Comparison of ENCODE assay signal across 14 cellular contexts in the genomic region with DNA sequence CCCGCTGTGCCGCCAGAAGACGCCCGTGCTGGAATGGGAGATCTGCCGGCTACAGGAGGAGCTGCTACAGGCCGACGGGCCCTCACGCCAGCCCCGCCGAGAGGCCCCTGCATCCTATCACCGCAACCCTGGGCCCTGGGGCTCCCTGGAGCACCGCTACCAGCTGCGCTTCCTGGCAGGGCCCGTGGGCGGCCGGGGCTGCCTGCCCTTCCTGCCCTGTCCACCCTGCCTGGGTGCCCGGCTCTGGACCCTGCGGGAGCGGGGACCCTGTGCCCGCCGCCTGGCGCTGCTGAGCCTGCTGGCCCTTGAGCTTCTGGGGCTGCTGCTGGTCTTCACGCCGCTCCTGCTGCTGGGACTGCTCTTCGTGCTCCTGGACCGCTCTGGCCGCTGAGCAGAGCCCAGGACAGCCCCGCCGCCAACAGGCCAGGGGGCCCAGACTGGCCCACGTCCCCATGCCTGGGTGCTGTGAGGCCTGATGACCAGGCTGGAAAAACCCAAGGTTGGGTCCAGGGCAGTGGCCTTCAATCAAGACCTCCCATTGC.
DNase-seq lines count a peak whose midpoint lies in the region; ATAC-seq and TF ChIP-seq lines count a peak whose summit lies in the region.
"Had no signal": no experiment of that assay in that cellular context is flagged by ENCODE, and none has a peak within 500 bp of the region (broad histone marks: within the 10 kb centered on the region; RNA-seq: fewer than 3 reads in every experiment).

No MANE protein-coding gene starts in this region.

- no peaks in the 10 kb centered on the region for H3K9me3 ChIP-seq in mucosa of rectum (ENCODE audit: control insufficient read depth in 2 of 2, low read length in 2 of 2)
- H3K9me3 ChIP-seq: vagina had no signal

- H3K4me1 ChIP-seq in ACC112 (ENCODE audit: control insufficient read depth, insufficient read depth, low read length, unreplicated experiment) (peaks cover 37% of the 10 kb centered on the region), mucosa of rectum (ENCODE audit: control insufficient read depth in 2 of 2, insufficient read depth in 2 of 2, low read length in 2 of 2) (peaks cover 27 to 29% of the 10 kb centered on the region in 2 donors)
- H3K4me1 ChIP-seq: parathyroid adenoma had no signal

- no peaks in the 10 kb centered on the region for H3K79me2 ChIP-seq in ACC112 (ENCODE audit: control insufficient read depth, insufficient read depth, low read length, unreplicated experiment)
- H3K79me2 ChIP-seq: parathyroid adenoma had no signal

- TF ChIP-seq CTCF in VCaP (conservative IDR thresholded peaks at IDR 0.05) = no peak

- peak overlapping the region; percentile 39; the same call in 1 of the 2 replicates for H3K4me3 ChIP-seq in ACC112 (ENCODE audit: low read depth, low read length)
- peak overlapping the region; percentile 62 to 66 for H3K4me3 ChIP-seq in mucosa of rectum (ENCODE audit: low read length in 2 of 2)

- DNase-seq in GM19238 (ENCODE audit: insufficient read length, low spot score) (no peak), NCI-H1694 (lab: John Stamatoyannopoulos, UW) (no peak)
- DNase-seq: activated CD8-positive, alpha-beta memory T cell treated with anti-CD3 and anti-CD28 coated beads, Interleukin-2, amount 50 U/mL, for 48 hours; activated naive CD8-positive, alpha-beta T cell treated with anti-CD3 and anti-CD28 coated beads for 36 hours; midbrain; NCI-H1105 treated with DMSO at 0.1 percent for 48 hours; NCI-H446 had no signal

- H3K36me3 ChIP-seq in ACC112 (ENCODE audit: insufficient read depth, low read length) (no peaks in the 10 kb centered on the region), mucosa of rectum (ENCODE audit: control insufficient read depth in 2 of 2, insufficient read depth in 2 of 2, low read length in 2 of 2) (no peaks in the 10 kb centered on the region)
- H3K36me3 ChIP-seq: vagina had no signal

- ATAC-seq in HG02852 (IDR thresholded peaks at IDR 0.05; ENCODE audit: unreplicated experiment) = no peak
- ATAC-seq: activated CD4-positive, CD25-positive, alpha-beta regulatory T cell treated with anti-CD3 and anti-CD28 coated beads, Interleukin-2, amount 50 U/mL, for 24 hours had no signal

- no peak overlapping the region for H2AFZ ChIP-seq in ACC112 (ENCODE audit: low read length, unreplicated experiment)
- H2AFZ ChIP-seq: parathyroid adenoma had no signal

- peak overlapping the region; percentile 22; the same call in 1 of the 2 replicates for H3K27ac ChIP-seq in ACC112 (ENCODE audit: low read depth, low read length)
- peak overlapping the region; percentile 97 for H3K27ac ChIP-seq in VCaP
- peak overlapping the region; percentile 91 to 93 for H3K27ac ChIP-seq in mucosa of rectum (ENCODE audit: low read depth in 2 of 2, low read length in 2 of 2)
- H3K27ac ChIP-seq: parathyroid adenoma had no signal

- H3K27me3 ChIP-seq in ACC112 (ENCODE audit: insufficient read depth, low read length) = no peaks in the 10 kb centered on the region
- no peaks in the 10 kb centered on the region for H3K27me3 ChIP-seq in mucosa of rectum (ENCODE audit: control insufficient read depth in 2 of 2, insufficient read depth in 2 of 2, low read length in 2 of 2)
- H3K27me3 ChIP-seq: vagina had no signal

- peak overlapping the region; percentile 72 to 87 for H3K9ac ChIP-seq in mucosa of rectum (ENCODE audit: low read depth in 1 of 2, low read length in 2 of 2)
- H3K9ac ChIP-seq: parathyroid adenoma had no signal

Comparison
In these comparisons a context has a peak if more than half of its experiments do, and no peak if none do; other contexts are left out.
1. H3K27ac ChIP-seq: peak in every context shown above with its lines; median percentile 97 in VCaP; 92 in mucosa of rectum; 22 in ACC112.